ENCODE assay signal across 8 cellular contexts in the genomic region with DNA sequence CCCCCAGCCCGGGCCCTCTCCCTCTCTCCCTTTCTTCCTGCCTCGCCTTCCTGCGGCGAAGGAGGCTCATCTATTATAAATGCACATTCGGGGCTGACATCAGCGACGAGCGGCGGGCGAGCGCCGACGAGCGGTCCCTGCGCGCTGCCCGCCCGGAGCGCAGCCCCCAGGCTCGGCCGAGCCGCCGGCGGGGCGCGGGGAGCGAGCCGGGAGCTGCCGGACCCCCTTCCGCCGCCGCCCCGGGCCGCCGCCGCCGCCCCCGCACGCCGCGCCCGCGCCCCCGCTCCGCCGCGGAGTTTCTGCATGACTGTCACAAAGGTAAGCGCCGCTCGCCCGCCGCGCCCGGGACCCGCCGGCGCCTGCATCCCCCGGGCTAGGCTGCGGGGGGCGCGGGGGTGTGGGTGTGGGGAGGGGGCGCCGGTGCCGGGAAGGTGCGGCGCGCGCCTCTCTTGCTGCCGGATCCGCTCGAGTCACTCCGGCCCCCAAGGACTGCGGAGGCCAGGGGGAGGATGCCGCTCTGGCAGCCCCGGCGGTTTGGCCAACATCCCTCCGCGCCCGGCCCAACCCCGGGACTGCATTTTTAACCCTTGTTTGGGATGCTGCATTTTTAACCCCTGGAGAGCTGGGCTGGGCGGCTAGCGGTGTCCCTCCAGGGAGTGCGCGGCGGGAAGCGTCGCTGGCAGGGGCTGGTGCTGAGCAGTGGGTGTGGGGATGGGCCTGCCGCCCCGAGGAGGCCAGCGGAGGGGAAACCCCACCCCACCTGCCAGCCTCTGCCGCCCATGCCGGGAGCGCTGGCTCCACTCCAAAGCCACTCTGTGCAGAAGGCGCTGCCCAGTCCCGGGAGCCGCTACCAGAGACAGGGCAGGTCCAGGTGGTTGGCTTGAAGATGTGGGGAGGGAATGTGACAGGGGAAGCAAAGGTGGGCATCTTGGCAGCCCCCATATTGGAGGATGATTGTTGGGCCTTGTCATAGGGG. TPM values are rescaled to one million over a fixed set of nuclear protein-coding genes. Genes with fewer than 3 reads are reported as not detected.
A peak's percentile ranks its signal among the peaks of the same experiment; 100 is the strongest.
DNase-seq lines count a peak whose midpoint lies in the region; ATAC-seq and TF ChIP-seq lines count a peak whose summit lies in the region.

A gene with protein sequence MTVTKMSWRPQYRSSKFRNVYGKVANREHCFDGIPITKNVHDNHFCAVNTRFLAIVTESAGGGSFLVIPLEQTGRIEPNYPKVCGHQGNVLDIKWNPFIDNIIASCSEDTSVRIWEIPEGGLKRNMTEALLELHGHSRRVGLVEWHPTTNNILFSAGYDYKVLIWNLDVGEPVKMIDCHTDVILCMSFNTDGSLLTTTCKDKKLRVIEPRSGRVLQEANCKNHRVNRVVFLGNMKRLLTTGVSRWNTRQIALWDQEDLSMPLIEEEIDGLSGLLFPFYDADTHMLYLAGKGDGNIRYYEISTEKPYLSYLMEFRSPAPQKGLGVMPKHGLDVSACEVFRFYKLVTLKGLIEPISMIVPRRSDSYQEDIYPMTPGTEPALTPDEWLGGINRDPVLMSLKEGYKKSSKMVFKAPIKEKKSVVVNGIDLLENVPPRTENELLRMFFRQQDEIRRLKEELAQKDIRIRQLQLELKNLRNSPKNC (plus strand): TSS at position 34 of the 976 bp plus-strand sequence. CDS start 270 bp downstream, at position 304.

- peaks cover 14% of the 10 kb centered on the region for H3K4me1 ChIP-seq in HUES64 (ENCODE audit: insufficient read depth, low read length)

- H3K27ac ChIP-seq in C4-2B = peak within 1 kb of the TSS; percentile 9; the same call in 1 of the 2 replicates
- peak within 1 kb of the TSS; percentile 62; the same call in 1 of the 2 replicates for H3K27ac ChIP-seq in HUES64 (ENCODE audit: low read depth, low read length)

- ATAC-seq in GM21447 (IDR thresholded peaks at IDR 0.05; ENCODE audit: unreplicated experiment) (no peak), GM21786 (IDR thresholded peaks at IDR 0.05; ENCODE audit: unreplicated experiment) (no peak)

- no peaks in the 10 kb centered on the region for H3K36me3 Mint-ChIP-seq in nephron progenitor cell (ENCODE audit: low read depth)

- no peaks in the 10 kb centered on the region for H3K9me3 ChIP-seq in HUES64 (ENCODE audit: insufficient read depth, low read depth, low read length)

- H3K27me3 ChIP-seq in HUES64 (ENCODE audit: insufficient read depth, low read length) = peaks cover 47% of the 10 kb centered on the region

- peaks cover 46% of the 10 kb centered on the region for H3K27me3 Mint-ChIP-seq in nephron progenitor cell (ENCODE audit: low read depth, poor library complexity)

- peak; percentile 10 to 23 for DNase-seq in activated CD4-positive, alpha-beta T cell treated with anti-CD3 and anti-CD28 coated beads, Interleukin-2, amount 50 U/mL, for 48 hours
- DNase-seq in fibroblast of peridontal ligament (ENCODE audit: extremely low read depth) (peak; percentile 26), nephron progenitor cell (peak; percentile 68), DMS114 treated with DMSO at 0.1 percent for 48 hours (lab: John Stamatoyannopoulos, UW; ENCODE audit: unreplicated experiment) (no peak)

- peak within 1 kb of the TSS; percentile 41; the same call in 1 of the 2 replicates for H3K9ac ChIP-seq in HUES64 (ENCODE audit: low read depth, low read length)

- peak within 1 kb of the TSS; percentile 61 for H3K4me3 ChIP-seq in HUES64 (ENCODE audit: low read length)

- under 1% methylated on average over 94 of the region's 96 CpGs for WGBS in HUES64

- TF ChIP-seq CTCF in C4-2B (conservative IDR thresholded peaks at IDR 0.05) (no peak), nephron progenitor cell (IDR thresholded peaks at IDR 0.05) (no peak)

- no peaks in the 10 kb centered on the region for H3K9me3 Mint-ChIP-seq in nephron progenitor cell

- no peaks in the 10 kb centered on the region for H3K36me3 ChIP-seq in HUES64 (ENCODE audit: insufficient read depth, low read length)

- no peak within 1 kb of the TSS for H3K27ac Mint-ChIP-seq in nephron progenitor cell

- peak within 1 kb of the TSS; percentile 80 for H3K4me3 Mint-ChIP-seq in nephron progenitor cell

- peaks cover 43% of the 10 kb centered on the region for H3K4me1 Mint-ChIP-seq in nephron progenitor cell

RNA-seq across cellular contexts. Expression of the gene that starts here (rescaled TPM):
- 5.6 TPM for polyA plus RNA-seq in HUES64 (2013, experiment 1 of 2)
- polyA plus RNA-seq in HUES64 (2013, experiment 2 of 2) = 6.7 TPM
